Comparison of ENCODE assay signal across 1 cellular context in genomic region chr1:246622035-246622652, GRCh38.
TF ChIP-seq lines count a peak whose summit lies in the region.

No MANE protein-coding gene starts in this region.

TF ChIP-seq in HCT116, 20 proteins besides CTCF, POLR2A, EP300 and RAD21:
- TF ChIP-seq SP1 (IDR thresholded peaks at IDR 0.05; ENCODE audit: low read depth) (no peak), ZNF274 (IDR thresholded peaks at IDR 0.05; ENCODE audit: low read depth, low read length) (no peak), EZH2phosphoT487 (IDR thresholded peaks at IDR 0.05; ENCODE audit: borderline replicate concordance) (no peak), FOSL1 (IDR thresholded peaks at IDR 0.05; ENCODE audit: low read depth) (no peak)
